Comparison of ENCODE assay signal across 2 cellular contexts in genomic region chr3:11283126-11283478, GRCh38.
TF ChIP-seq lines count a peak whose summit lies in the region.

No MANE protein-coding gene starts in this region.

TF ChIP-seq in liver, 16 proteins besides CTCF, POLR2A, EP300 and RAD21:
- TF ChIP-seq NR2F2 (IDR thresholded peaks at IDR 0.05) (peak; percentile 39), HNF4A (conservative IDR thresholded peaks at IDR 0.05) (no peak)
TF ChIP-seq in liver: peak in this region for 1.

TF ChIP-seq in HepG2, 621 proteins besides CTCF, POLR2A, EP300 and RAD21:
- TF ChIP-seq ZNF878 (CRISPR knock-in tag; IDR thresholded peaks at IDR 0.05) (no peak), FOSL1 (CRISPR knock-in tag; IDR thresholded peaks at IDR 0.05; ENCODE audit: borderline replicate concordance) (no peak), ZNF17 (CRISPR knock-in tag; IDR thresholded peaks at IDR 0.05) (no peak), CCAR2 (optimal IDR thresholded peaks at IDR 0.05; ENCODE audit: low read depth, low read length) (no peak), MTF2 (CRISPR knock-in tag; IDR thresholded peaks at IDR 0.05; ENCODE audit: borderline replicate concordance) (no peak), POLR2AphosphoS5 (IDR thresholded peaks at IDR 0.05; ENCODE audit: low read depth, low read length) (no peak), MAF1 (CRISPR knock-in tag; IDR thresholded peaks at IDR 0.05; ENCODE audit: borderline replicate concordance) (no peak), MTF1 (CRISPR knock-in tag; IDR thresholded peaks at IDR 0.05) (no peak), AHDC1 (CRISPR knock-in tag; IDR thresholded peaks at IDR 0.05; ENCODE audit: borderline replicate concordance) (no peak), PLRG1 (conservative IDR thresholded peaks at IDR 0.05) (no peak), ZNF556 (CRISPR knock-in tag; IDR thresholded peaks at IDR 0.05; ENCODE audit: borderline replicate concordance) (no peak), ZKSCAN5 (CRISPR knock-in tag; IDR thresholded peaks at IDR 0.05) (no peak), SRSF4 (IDR thresholded peaks at IDR 0.05; ENCODE audit: low read depth, low read length, poor library complexity, severe bottlenecking) (no peak), ZIK1 (CRISPR knock-in tag; IDR thresholded peaks at IDR 0.05; ENCODE audit: borderline replicate concordance, low read depth) (no peak), PCBP1 (IDR thresholded peaks at IDR 0.05; ENCODE audit: borderline replicate concordance, low read depth, low read length) (no peak), ZNF383 (CRISPR knock-in tag; IDR thresholded peaks at IDR 0.05; ENCODE audit: borderline replicate concordance) (no peak), BRD4 (CRISPR knock-in tag; IDR thresholded peaks at IDR 0.05) (no peak)
- TF ChIP-seq, protein P1, sequence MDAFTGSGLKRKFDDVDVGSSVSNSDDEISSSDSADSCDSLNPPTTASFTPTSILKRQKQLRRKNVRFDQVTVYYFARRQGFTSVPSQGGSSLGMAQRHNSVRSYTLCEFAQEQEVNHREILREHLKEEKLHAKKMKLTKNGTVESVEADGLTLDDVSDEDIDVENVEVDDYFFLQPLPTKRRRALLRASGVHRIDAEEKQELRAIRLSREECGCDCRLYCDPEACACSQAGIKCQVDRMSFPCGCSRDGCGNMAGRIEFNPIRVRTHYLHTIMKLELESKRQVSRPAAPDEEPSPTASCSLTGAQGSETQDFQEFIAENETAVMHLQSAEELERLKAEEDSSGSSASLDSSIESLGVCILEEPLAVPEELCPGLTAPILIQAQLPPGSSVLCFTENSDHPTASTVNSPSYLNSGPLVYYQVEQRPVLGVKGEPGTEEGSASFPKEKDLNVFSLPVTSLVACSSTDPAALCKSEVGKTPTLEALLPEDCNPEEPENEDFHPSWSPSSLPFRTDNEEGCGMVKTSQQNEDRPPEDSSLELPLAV (CRISPR knock-in tag; conservative IDR thresholded peaks at IDR 0.05; ENCODE audit: low read depth): no peak
